ENCODE assay signal across 17 cellular contexts in genomic region chr1:33635336-33636012, GRCh38.
"Had no signal": no experiment of that assay in that cellular context is flagged by ENCODE, and none has a peak within 500 bp of the region (broad histone marks: within the 10 kb centered on the region; RNA-seq: fewer than 3 reads in every experiment).

No MANE protein-coding gene starts in this region.

- ATAC-seq: activated CD4-positive, CD25-positive, alpha-beta regulatory T cell treated with anti-CD3 and anti-CD28 coated beads, Interleukin-2, amount 50 U/mL, for 24 hours had no signal

- H3K9me3 Mint-ChIP-seq: activated CD4-positive, alpha-beta memory T cell treated with anti-CD3 and anti-CD28 coated beads, Interleukin-2, amount 10 ng/mL, durations not matched to agents 7 days and 5 days; activated CD4-positive, alpha-beta T cell treated with anti-CD3 and anti-CD28 coated beads, Interleukin-2, amount 10 ng/mL, durations not matched to agents 24 days and 14 days; activated naive CD4-positive, alpha-beta T cell treated with anti-CD3 and anti-CD28 coated beads, Interleukin-2, amount 50 U/mL, for 24 hours; memory B cell; stimulated activated naive B cell treated with anti-CD40 and anti-IgM and Interleukin-4, amounts not matched to agents 10 μg/mL and 1 μg/mL and 100 μg/mL, for 72 hours; type B pancreatic cell had no signal

- H3K4me1 ChIP-seq: testis had no signal

- H3K9me3 ChIP-seq: body of pancreas, mucosa of descending colon, sigmoid colon, testis, vagina had no signal

- H3K4me3 Mint-ChIP-seq: activated CD4-positive, alpha-beta memory T cell treated with anti-CD3 and anti-CD28 coated beads, Interleukin-2, amount 10 ng/mL, durations not matched to agents 7 days and 5 days; activated CD4-positive, alpha-beta T cell treated with anti-CD3 and anti-CD28 coated beads, Interleukin-2, amount 10 ng/mL, durations not matched to agents 24 days and 14 days; activated naive CD4-positive, alpha-beta T cell treated with anti-CD3 and anti-CD28 coated beads, Interleukin-2, amount 50 U/mL, for 24 hours; memory B cell; stimulated activated naive B cell treated with anti-CD40 and anti-IgM and Interleukin-4, amounts not matched to agents 10 μg/mL and 1 μg/mL and 100 μg/mL, for 72 hours; type B pancreatic cell had no signal

- H3K36me3 ChIP-seq: cardiac muscle cell, sigmoid colon, vagina had no signal

- H3K4me3 ChIP-seq: body of pancreas, cardiac muscle cell, mucosa of descending colon, sigmoid colon, smooth muscle cell, testis, vagina had no signal

- H3K4me1 Mint-ChIP-seq: activated CD4-positive, alpha-beta memory T cell treated with anti-CD3 and anti-CD28 coated beads, Interleukin-2, amount 10 ng/mL, durations not matched to agents 7 days and 5 days; activated CD4-positive, alpha-beta T cell treated with anti-CD3 and anti-CD28 coated beads, Interleukin-2, amount 10 ng/mL, durations not matched to agents 24 days and 14 days; activated naive CD4-positive, alpha-beta T cell treated with anti-CD3 and anti-CD28 coated beads, Interleukin-2, amount 50 U/mL, for 24 hours; memory B cell had no signal

- H3K36me3 Mint-ChIP-seq: activated naive CD4-positive, alpha-beta T cell treated with anti-CD3 and anti-CD28 coated beads, Interleukin-2, amount 50 U/mL, for 24 hours; memory B cell; stimulated activated naive B cell treated with anti-CD40 and anti-IgM and Interleukin-4, amounts not matched to agents 10 μg/mL and 1 μg/mL and 100 μg/mL, for 72 hours; type B pancreatic cell had no signal

- H3K27ac Mint-ChIP-seq: activated CD4-positive, alpha-beta memory T cell treated with anti-CD3 and anti-CD28 coated beads, Interleukin-2, amount 10 ng/mL, durations not matched to agents 7 days and 5 days; activated CD4-positive, alpha-beta T cell treated with anti-CD3 and anti-CD28 coated beads, Interleukin-2, amount 10 ng/mL, durations not matched to agents 24 days and 14 days; activated naive CD4-positive, alpha-beta T cell treated with anti-CD3 and anti-CD28 coated beads, Interleukin-2, amount 50 U/mL, for 24 hours; memory B cell; stimulated activated naive B cell treated with anti-CD40 and anti-IgM and Interleukin-4, amounts not matched to agents 10 μg/mL and 1 μg/mL and 100 μg/mL, for 72 hours had no signal

- H3K27me3 ChIP-seq: body of pancreas, cardiac muscle cell, testis, vagina had no signal

- DNase-seq: activated gamma-delta T cell, cortex of kidney, occipital lobe, sigmoid colon had no signal
